ENCODE assay signal across 18 cellular contexts in the genomic region with DNA sequence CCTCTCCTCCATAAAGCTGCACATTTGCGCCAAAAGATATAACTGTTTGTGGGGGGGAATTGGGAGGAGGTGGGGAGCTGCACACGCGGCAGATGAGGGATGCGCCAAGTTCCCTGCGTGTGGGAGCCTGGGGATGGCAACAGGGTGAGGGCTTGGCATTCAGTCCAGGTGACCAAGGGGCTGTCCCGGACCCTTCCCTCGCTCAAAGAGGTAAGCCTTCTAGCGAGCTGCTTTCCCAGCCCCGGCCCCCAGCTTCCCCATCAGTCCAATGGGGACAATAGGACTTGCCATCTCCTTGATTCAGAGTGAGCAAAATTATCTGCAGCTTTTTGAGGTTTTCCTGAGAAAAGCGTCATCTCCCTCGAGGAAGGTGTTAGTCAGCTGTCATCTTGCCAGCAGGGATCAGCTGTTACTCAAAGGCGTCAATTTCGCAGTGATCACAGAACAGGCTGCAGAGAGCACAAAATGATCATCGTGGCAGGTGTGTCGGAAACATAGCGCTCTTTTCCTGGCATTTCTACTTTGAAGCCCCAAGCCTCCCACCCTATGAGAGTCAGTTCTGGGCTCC. TPM values are rescaled to one million over a fixed set of nuclear protein-coding genes. Genes with fewer than 3 reads are reported as not detected.
DNase-seq lines count a peak whose midpoint lies in the region; ATAC-seq, FAIRE-seq and TF ChIP-seq lines count a peak whose summit lies in the region.
"Had no signal": no experiment of that assay in that cellular context is flagged by ENCODE, and none has a peak within 500 bp of the region (broad histone marks: within the 10 kb centered on the region; RNA-seq: fewer than 3 reads in every experiment).

No MANE protein-coding gene starts in this region.

- TF ChIP-seq POLR2A in breast epithelium (IDR thresholded peaks at IDR 0.05), result no peak

- peak; percentile 46 for DNase-seq in MCF 10A (ENCODE audit: unreplicated experiment)
- DNase-seq in breast epithelium (ENCODE audit: low spot score in 2 of 2), result no peak
- peak; percentile 37 for DNase-seq in NCI-H2171 (lab: John Stamatoyannopoulos, UW)
- no peak for DNase-seq in effector memory CD8-positive, alpha-beta T cell
- DNase-seq in urothelium cell line (ENCODE audit: low spot score), result peak; percentile 43
- DNase-seq: COR-L47, erythroblast, KBM-7, left lung, NCI-H1092 treated with DMSO at 0.1 percent for 48 hours, NCI-H2081 treated with DMSO at 0.1 percent for 48 hours, NCI-H510A treated with DMSO at 0.1 percent for 48 hours, right lobe of liver, SIG-M5 had no signal

- peaks cover 27% of the 10 kb centered on the region for H3K27me3 Mint-ChIP-seq in MCF 10A (ENCODE audit: insufficient read depth, unreplicated experiment)
- H3K27me3 Mint-ChIP-seq in effector memory CD8-positive, alpha-beta T cell, result no peaks in the 10 kb centered on the region

- POLR2A ChIA-PET in MCF 10A (lab: Yijun Ruan, JAX), result no interaction called here

- CTCF ChIA-PET in MCF 10A (lab: Yijun Ruan, JAX), result interaction anchor here (0.7 to 1.4 kb wide), 2 partner anchors 310 to 1132 kb away, joined by 3 read pairs; no protein-coding TSS in a partner anchor

- H3K4me1 Mint-ChIP-seq in MCF 10A (ENCODE audit: insufficient read depth, unreplicated experiment), result no peaks in the 10 kb centered on the region
- peaks cover 57 to 71% of the 10 kb centered on the region in 2 donors for H3K4me1 Mint-ChIP-seq in effector memory CD8-positive, alpha-beta T cell (ENCODE audit: low read depth in 2 of 2)

- intact Hi-C loops in MCF 10A (cut with micrococcal nuclease), result no loop called here
- intact Hi-C loops in breast epithelium (cut with DNase I; ENCODE audit: low total_unique reads), result no loop called here

- TF ChIP-seq CTCF in MCF 10A (IDR thresholded peaks at IDR 0.05; ENCODE audit: unreplicated experiment), result no peak
- TF ChIP-seq CTCF in breast epithelium (IDR thresholded peaks at IDR 0.05), result no peak

- H3K27me3 ChIP-seq in breast epithelium, result no peaks in the 10 kb centered on the region
- H3K27me3 ChIP-seq: dorsolateral prefrontal cortex, left lung, right lobe of liver had no signal

- H3K9me3 Mint-ChIP-seq in MCF 10A (ENCODE audit: unreplicated experiment), result no peaks in the 10 kb centered on the region
- H3K9me3 Mint-ChIP-seq in effector memory CD8-positive, alpha-beta T cell, result no peaks in the 10 kb centered on the region

- no peaks in the 10 kb centered on the region for H3K36me3 Mint-ChIP-seq in MCF 10A (ENCODE audit: insufficient read depth, unreplicated experiment)
- peaks cover 12% of the 10 kb centered on the region for H3K36me3 Mint-ChIP-seq in effector memory CD8-positive, alpha-beta T cell (ENCODE audit: insufficient read depth)

- FAIRE-seq in urothelium cell line (lab: Jason Lieb, UNC), result peak; percentile 23

- H3K36me3 ChIP-seq in breast epithelium, result no peaks in the 10 kb centered on the region
- H3K36me3 ChIP-seq: left lung, right lobe of liver had no signal

- ATAC-seq in effector memory CD8-positive, alpha-beta T cell (replicated peaks), result peak; percentile 44
- ATAC-seq in HG02678 (IDR thresholded peaks at IDR 0.05; ENCODE audit: unreplicated experiment) (no peak), GM19397 (IDR thresholded peaks at IDR 0.05; ENCODE audit: unreplicated experiment) (no peak)
- ATAC-seq: left lung, right lobe of liver had no signal

- H3K27ac ChIP-seq in breast epithelium, result no peak overlapping the region
- H3K27ac ChIP-seq: dorsolateral prefrontal cortex, left lung, right lobe of liver had no signal

- no peak overlapping the region for H3K4me3 ChIP-seq in breast epithelium
- H3K4me3 ChIP-seq: dorsolateral prefrontal cortex, left lung, right lobe of liver had no signal

- no peak overlapping the region for H3K4me3 Mint-ChIP-seq in MCF 10A (ENCODE audit: unreplicated experiment)
- H3K4me3 Mint-ChIP-seq in effector memory CD8-positive, alpha-beta T cell, result peak overlapping the region; percentile 12 to 61

- no peak overlapping the region for H3K27ac Mint-ChIP-seq in MCF 10A (ENCODE audit: low read depth, unreplicated experiment)
- peak overlapping the region; percentile 83 to 95 for H3K27ac Mint-ChIP-seq in effector memory CD8-positive, alpha-beta T cell

- no peaks in the 10 kb centered on the region for H3K4me1 ChIP-seq in breast epithelium
- H3K4me1 ChIP-seq: left lung, right lobe of liver had no signal

- BruUV-seq in MCF 10A (replicated peaks; lab: Mats Ljungman, UMichigan), result no TSS peak

- no peaks in the 10 kb centered on the region for H3K9me3 ChIP-seq in breast epithelium
- H3K9me3 ChIP-seq: left lung, right lobe of liver had no signal

RNA-seq across cellular contexts. Expression of gene ZNF831, which starts 21.3 kb away (rescaled TPM):
- total RNA-seq in MCF 10A (2022) (not detected in 2 replicates), breast epithelium (1 to 10 TPM in 2 of 3 donors, under 1 TPM in 1; 0.48 to 1.6 (median 1.2) TPM)
- total RNA-seq: osteoblast had no signal

Comparison
In these comparisons a context has a peak if more than half of its experiments do, and no peak if none do; other contexts are left out.
1. DNase-seq: peak in MCF 10A (single experiment), NCI-H2171 (single experiment) and urothelium cell line (single experiment); none in breast epithelium (0 of 2) and effector memory CD8-positive, alpha-beta T cell (0 of 3).